Comparison of ENCODE assay signal across 9 cellular contexts in genomic region chr3:180870008-180870733, GRCh38. TPM values are rescaled to one million over a fixed set of nuclear protein-coding genes. Genes with fewer than 3 reads are reported as not detected.
A peak's percentile ranks its signal among the peaks of the same experiment; 100 is the strongest.
DNase-seq lines count a peak whose midpoint lies in the region; TF ChIP-seq lines count a peak whose summit lies in the region.
"Had no signal": no experiment of that assay in that cellular context is flagged by ENCODE, and none has a peak within 500 bp of the region (broad histone marks: within the 10 kb centered on the region; RNA-seq: fewer than 3 reads in every experiment).

No MANE protein-coding gene starts in this region.

- H2AK5ac ChIP-seq in mesenchymal stem cell (ENCODE audit: low read length, severe bottlenecking), result no peak overlapping the region

- no peak overlapping the region for H3K18ac ChIP-seq in mesenchymal stem cell (ENCODE audit: low read depth in 1 of 2, low read length in 2 of 2)

- H3K9ac ChIP-seq in mesenchymal stem cell (ENCODE audit: low read length), result peak overlapping the region; percentile 92

- no peak overlapping the region for H3K23ac ChIP-seq in mesenchymal stem cell (ENCODE audit: low read length in 2 of 2)

- peak overlapping the region; percentile 54 for H3K4me2 ChIP-seq in mesenchymal stem cell (ENCODE audit: low read length, poor library complexity, severe bottlenecking)

- TF ChIP-seq CTCF in epithelial cell of esophagus (IDR thresholded peaks at IDR 0.05; ENCODE audit: insufficient read depth, low read depth, low read length, missing control alignments) (peak; percentile 13), suprapubic skin (IDR thresholded peaks at IDR 0.05) (peak in 1 of 2 donors; percentile 5)

- no peak overlapping the region for H2BK12ac ChIP-seq in mesenchymal stem cell (ENCODE audit: low read length in 2 of 2)

- H4K8ac ChIP-seq in mesenchymal stem cell (ENCODE audit: low read length), result no peak overlapping the region

- H3K79me1 ChIP-seq in mesenchymal stem cell (replicated peaks; ENCODE audit: low read length, poor library complexity, severe bottlenecking), result no peaks in the 10 kb centered on the region

- WGBS in mesenchymal stem cell, result 15% methylated on average over 27 of the region's 28 CpGs
- WGBS in suprapubic skin, result 10% methylated on average over 26 of the region's 28 CpGs

- H3K14ac ChIP-seq in mesenchymal stem cell (ENCODE audit: low read length in 2 of 2), result no peak overlapping the region

- H2BK120ac ChIP-seq in mesenchymal stem cell (ENCODE audit: low read depth, low read length), result no peak overlapping the region

- no peak for TF ChIP-seq POLR2A in suprapubic skin (IDR thresholded peaks at IDR 0.05)

- H2BK5ac ChIP-seq in mesenchymal stem cell (ENCODE audit: low read depth, low read length, poor library complexity, severe bottlenecking), result no peak overlapping the region

- no peak for TF ChIP-seq EP300 in suprapubic skin (IDR thresholded peaks at IDR 0.05)

- H3K27me3 ChIP-seq in mesenchymal stem cell (ENCODE audit: control insufficient read depth in 1 of 2, insufficient read depth in 1 of 2, low read length in 2 of 2) (peaks cover 0 to 7% of the 10 kb centered on the region in 2 experiments), suprapubic skin (peaks cover 3% of the 10 kb centered on the region)

- H3K4ac ChIP-seq in mesenchymal stem cell (ENCODE audit: low read depth in 1 of 2, low read length in 2 of 2), result no peak overlapping the region

- H3K4me1 ChIP-seq in mesenchymal stem cell (ENCODE audit: control insufficient read depth, insufficient read depth, low read depth, low read length), result no peaks in the 10 kb centered on the region
- H3K4me1 ChIP-seq in suprapubic skin, result peaks cover 15% of the 10 kb centered on the region

- peak overlapping the region; percentile 80 for H2BK15ac ChIP-seq in mesenchymal stem cell (ENCODE audit: low read depth, poor library complexity, severe bottlenecking)

- H3K36me3 ChIP-seq in mesenchymal stem cell (ENCODE audit: control insufficient read depth in 1 of 2, insufficient read depth in 2 of 2, low read depth in 1 of 2, low read length in 2 of 2) (no peaks in the 10 kb centered on the region), suprapubic skin (no peaks in the 10 kb centered on the region)

- H4K91ac ChIP-seq in mesenchymal stem cell (ENCODE audit: low read length), result no peak overlapping the region

- no peaks in the 10 kb centered on the region for H3K9me3 ChIP-seq in mesenchymal stem cell (ENCODE audit: control insufficient read depth, low read length)
- H3K9me3 ChIP-seq in suprapubic skin, result no peaks in the 10 kb centered on the region

- H2AFZ ChIP-seq in mesenchymal stem cell (ENCODE audit: low read depth, low read length), result no peak overlapping the region

- DNase-seq in NCI-H2227 (lab: John Stamatoyannopoulos, UW; ENCODE audit: unreplicated experiment), result peak; percentile 74
- DNase-seq in epithelial cell of esophagus (ENCODE audit: low read depth), result peak; percentile 6
- DNase-seq in mesenchymal stem cell, result peak; percentile 1
- peak; percentile 67 to 81 for DNase-seq in suprapubic skin (ENCODE audit: low spot score in 2 of 2)
- DNase-seq in SIG-M5 (lab: John Stamatoyannopoulos, UW), result no peak
- DNase-seq in NCI-H524 (lab: John Stamatoyannopoulos, UW), result no peak
- no peak for DNase-seq in activated T-cell treated with anti-CD3 and anti-CD28 coated beads for 4 hours
- no peak for DNase-seq in NCI-H510A (lab: John Stamatoyannopoulos, UW)

- H3K4me3 ChIP-seq in epithelial cell of esophagus (ENCODE audit: low read length) (no peak overlapping the region), mesenchymal stem cell (ENCODE audit: insufficient read depth in 1 of 2, low read depth in 1 of 2, low read length in 2 of 2) (peak overlapping the region in 1 of 2 experiments; percentile 91), suprapubic skin (peak overlapping the region; percentile 51)
- H3K4me3 ChIP-seq: GM12878 had no signal

- H3K27ac ChIP-seq in mesenchymal stem cell (ENCODE audit: low read length, poor library complexity, severe bottlenecking), result no peak overlapping the region
- peak overlapping the region; percentile 55 for H3K27ac ChIP-seq in suprapubic skin

RNA-seq across cellular contexts. Expression of gene FXR1, which starts 42.3 kb away (rescaled TPM):
- polyA plus RNA-seq in mesenchymal stem cell (2013, experiment 1 of 2), result 139 TPM
- 136 TPM for polyA plus RNA-seq in mesenchymal stem cell (2013, experiment 2 of 2)
- 100 to 1,000 TPM in 1 of 4 donors, 10 to 100 TPM in 3; 62.0 to 118 (median 76.8) TPM for total RNA-seq in suprapubic skin

Comparison
In these comparisons a context has a peak if more than half of its experiments do, and no peak if none do; other contexts are left out.
1. DNase-seq: peak in NCI-H2227 (single experiment), epithelial cell of esophagus (single experiment), mesenchymal stem cell (single experiment) and suprapubic skin (2 of 2); none in SIG-M5 (single experiment), NCI-H524 (0 of 2), activated T-cell treated with anti-CD3 and anti-CD28 coated beads for 4 hours (single experiment) and NCI-H510A (single experiment).